In the genomic region with DNA sequence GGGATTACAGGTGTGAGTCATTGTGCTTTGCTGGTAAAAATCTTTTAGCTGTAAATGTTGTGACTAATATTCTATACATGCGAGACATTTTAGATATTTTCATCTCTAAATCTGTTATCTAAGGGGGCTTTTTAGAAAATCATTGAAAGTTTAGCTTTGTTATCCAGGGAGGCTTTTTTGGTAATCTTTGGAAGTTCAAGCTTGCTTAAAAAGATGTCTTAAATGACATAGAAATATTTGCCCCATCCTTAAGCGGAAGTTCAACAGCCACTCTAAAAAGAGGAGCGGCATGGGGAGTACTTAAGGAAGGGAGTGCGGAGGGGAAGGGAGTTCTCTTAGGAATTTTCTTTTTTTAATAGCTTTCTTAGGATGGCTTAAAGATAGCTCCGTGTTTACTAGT, we compare ENCODE assay signal across 26 cellular contexts. TPM values are rescaled to one million over a fixed set of nuclear protein-coding genes. Genes with fewer than 3 reads are reported as not detected.
DNase-seq lines count a peak whose midpoint lies in the region; ATAC-seq, FAIRE-seq and TF ChIP-seq lines count a peak whose summit lies in the region.
"Had no signal": no experiment of that assay in that cellular context is flagged by ENCODE, and none has a peak within 500 bp of the region (broad histone marks: within the 10 kb centered on the region; RNA-seq: fewer than 3 reads in every experiment).

No MANE protein-coding gene starts in this region.

- H3K4me1 Mint-ChIP-seq in GM23338 = no peaks in the 10 kb centered on the region
- peaks cover 4 to 22% of the 10 kb centered on the region in 2 donors for H3K4me1 Mint-ChIP-seq in stimulated activated naive B cell treated with anti-CD40 and anti-IgM and Interleukin-4, amounts not matched to agents 10 μg/mL and 1 μg/mL and 100 μg/mL, for 72 hours
- peaks cover 19% of the 10 kb centered on the region for H3K4me1 Mint-ChIP-seq in activated T-helper 2 cell treated with anti-CD3 and anti-CD28 coated beads, Interferon-gamma antibody, Interleukin-2, Interleukin-4, amounts not matched to agents 10 μg/mL and 5 μg/mL and 100 μg/mL, durations not matched to agents 14 hours and 24 hours and 36 hours (ENCODE audit: low read depth)
- H3K4me1 Mint-ChIP-seq: H9 had no signal

- no peaks in the 10 kb centered on the region for H3K27me3 ChIP-seq in GM23338 (ENCODE audit: insufficient read depth)

- no peak overlapping the region for H3K4me3 ChIP-seq in GM23338
- H3K4me3 ChIP-seq: SK-N-MC had no signal

- H2AFZ ChIP-seq in GM23338 = no peak overlapping the region

- peaks cover 43% of the 10 kb centered on the region for H3K79me2 ChIP-seq in GM23338 (replicated peaks; ENCODE audit: insufficient read depth)

- no peaks in the 10 kb centered on the region for H3K9me2 ChIP-seq in GM23338 (ENCODE audit: insufficient read depth)

- peaks cover 3% of the 10 kb centered on the region for H3K4me1 ChIP-seq in GM23338 (ENCODE audit: insufficient read depth)
- H3K4me1 ChIP-seq: Caco-2 had no signal

- intact Hi-C loops in activated T-helper 2 cell treated with anti-CD3 and anti-CD28 coated beads, Interferon-gamma antibody, Interleukin-2, Interleukin-4, amounts not matched to agents 10 μg/mL and 5 μg/mL and 100 μg/mL, durations not matched to agents 14 hours and 24 hours and 36 hours (cut with micrococcal nuclease) = no loop called here

- 0 out of 2 replicates have a peak, but pooled peaks cover 4% of the 10 kb centered on the region for H3K36me3 ChIP-seq in GM23338 (ENCODE audit: insufficient read depth)

- TF ChIP-seq CTCF in GM23338 (conservative IDR thresholded peaks at IDR 0.05; ENCODE audit: low read depth in 2 of 2) = no peak

- H3F3A ChIP-seq in GM23338 (replicated peaks; ENCODE audit: low read depth) = no peaks in the 10 kb centered on the region

- H3K27me3 Mint-ChIP-seq in GM23338 (ENCODE audit: insufficient read depth, low read depth, poor library complexity) = no peaks in the 10 kb centered on the region
- no peaks in the 10 kb centered on the region for H3K27me3 Mint-ChIP-seq in stimulated activated naive B cell treated with anti-CD40 and anti-IgM and Interleukin-4, amounts not matched to agents 10 μg/mL and 1 μg/mL and 100 μg/mL, for 72 hours
- H3K27me3 Mint-ChIP-seq in activated T-helper 2 cell treated with anti-CD3 and anti-CD28 coated beads, Interferon-gamma antibody, Interleukin-2, Interleukin-4, amounts not matched to agents 10 μg/mL and 5 μg/mL and 100 μg/mL, durations not matched to agents 14 hours and 24 hours and 36 hours (ENCODE audit: low read depth) = no peaks in the 10 kb centered on the region
- H3K27me3 Mint-ChIP-seq: T-helper 17 cell had no signal

- H3K27ac Mint-ChIP-seq in GM23338 = no peak overlapping the region
- no peak overlapping the region for H3K27ac Mint-ChIP-seq in stimulated activated naive B cell treated with anti-CD40 and anti-IgM and Interleukin-4, amounts not matched to agents 10 μg/mL and 1 μg/mL and 100 μg/mL, for 72 hours
- no peak overlapping the region for H3K27ac Mint-ChIP-seq in activated T-helper 2 cell treated with anti-CD3 and anti-CD28 coated beads, Interferon-gamma antibody, Interleukin-2, Interleukin-4, amounts not matched to agents 10 μg/mL and 5 μg/mL and 100 μg/mL, durations not matched to agents 14 hours and 24 hours and 36 hours
- H3K27ac Mint-ChIP-seq: CD8-positive, alpha-beta T cell; H9; T-helper 17 cell had no signal

- no peak for ATAC-seq in GM23338
- ATAC-seq in stimulated activated naive B cell treated with anti-CD40 and anti-IgM and Interleukin-4, amounts not matched to agents 10 μg/mL and 1 μg/mL and 100 μg/mL, for 72 hours (replicated peaks) = no peak
- ATAC-seq: CD8-positive, alpha-beta T cell; Panc1; T-helper 17 cell had no signal

- H3K9me3 Mint-ChIP-seq in GM23338 = no peaks in the 10 kb centered on the region
- H3K9me3 Mint-ChIP-seq in stimulated activated naive B cell treated with anti-CD40 and anti-IgM and Interleukin-4, amounts not matched to agents 10 μg/mL and 1 μg/mL and 100 μg/mL, for 72 hours = no peaks in the 10 kb centered on the region
- H3K9me3 Mint-ChIP-seq in activated T-helper 2 cell treated with anti-CD3 and anti-CD28 coated beads, Interferon-gamma antibody, Interleukin-2, Interleukin-4, amounts not matched to agents 10 μg/mL and 5 μg/mL and 100 μg/mL, durations not matched to agents 14 hours and 24 hours and 36 hours = no peaks in the 10 kb centered on the region
- H3K9me3 Mint-ChIP-seq: CD8-positive, alpha-beta T cell; H9 had no signal

- H3K36me3 Mint-ChIP-seq in GM23338 (ENCODE audit: low read depth) = peaks cover 13% of the 10 kb centered on the region; the same call in 2 of the 3 replicates
- H3K36me3 Mint-ChIP-seq in stimulated activated naive B cell treated with anti-CD40 and anti-IgM and Interleukin-4, amounts not matched to agents 10 μg/mL and 1 μg/mL and 100 μg/mL, for 72 hours = peaks cover 4 to 15% of the 10 kb centered on the region in 2 donors
- peaks cover 23% of the 10 kb centered on the region for H3K36me3 Mint-ChIP-seq in activated T-helper 2 cell treated with anti-CD3 and anti-CD28 coated beads, Interferon-gamma antibody, Interleukin-2, Interleukin-4, amounts not matched to agents 10 μg/mL and 5 μg/mL and 100 μg/mL, durations not matched to agents 14 hours and 24 hours and 36 hours (ENCODE audit: low read depth)

- FAIRE-seq in urothelium cell line (lab: Jason Lieb, UNC) = no peak

- DNase-seq in GM23338 (ENCODE audit: low spot score) = peak; percentile 5
- peak; percentile 18 for DNase-seq in M059J (ENCODE audit: low read depth)
- peak; percentile 56 for DNase-seq in iris pigment epithelial cell (ENCODE audit: low read depth)
- DNase-seq in urothelium cell line (ENCODE audit: low spot score) = peak; percentile 8
- DNase-seq in GF-D8 (lab: John Stamatoyannopoulos, UW) = no peak
- no peak for DNase-seq in stimulated activated naive B cell treated with anti-CD40 and anti-IgM and Interleukin-4, amounts not matched to agents 10 μg/mL and 1 μg/mL and 100 μg/mL, for 72 hours
- DNase-seq in activated T-helper 2 cell treated with anti-CD3 and anti-CD28 coated beads, Interferon-gamma antibody, Interleukin-2, Interleukin-4, amounts not matched to agents 10 μg/mL and 5 μg/mL and 100 μg/mL, durations not matched to agents 14 hours and 24 hours and 36 hours (ENCODE audit: low spot score) = no peak
- DNase-seq: Caco-2; CD8-positive, alpha-beta T cell; DMS79; H9; KG1; MM.1S; NCI-H1417; NCI-H1694; NCI-H2029 treated with DMSO at 0.1 percent for 48 hours; NCI-H2227 treated with DMSO at 0.1 percent for 48 hours; NCI-H510A; NCI-H69; SHP77; SW 1271; T-helper 17 cell had no signal

- no peak overlapping the region for H3K4me2 ChIP-seq in GM23338

- H3K4me3 Mint-ChIP-seq in GM23338 = no peak overlapping the region
- H3K4me3 Mint-ChIP-seq in stimulated activated naive B cell treated with anti-CD40 and anti-IgM and Interleukin-4, amounts not matched to agents 10 μg/mL and 1 μg/mL and 100 μg/mL, for 72 hours = no peak overlapping the region
- no peak overlapping the region for H3K4me3 Mint-ChIP-seq in activated T-helper 2 cell treated with anti-CD3 and anti-CD28 coated beads, Interferon-gamma antibody, Interleukin-2, Interleukin-4, amounts not matched to agents 10 μg/mL and 5 μg/mL and 100 μg/mL, durations not matched to agents 14 hours and 24 hours and 36 hours (ENCODE audit: low read depth)
- H3K4me3 Mint-ChIP-seq: CD8-positive, alpha-beta T cell; H9; T-helper 17 cell had no signal

- 0 out of 2 replicates have a peak, but pooled peaks cover 5% of the 10 kb centered on the region for H4K20me1 ChIP-seq in GM23338 (replicated peaks; ENCODE audit: insufficient read depth)

- no peak overlapping the region for H3K27ac ChIP-seq in GM23338 (ENCODE audit: low read depth)
- H3K27ac ChIP-seq: C4-2B, RWPE1, SK-N-MC had no signal

TF ChIP-seq in GM23338, 12 proteins besides CTCF, POLR2A, EP300 and RAD21 (continues in another document):
- no peak for TF ChIP-seq STAT1 (IDR thresholded peaks at IDR 0.05; ENCODE audit: unreplicated experiment)
- no peak for TF ChIP-seq CREB1 (CRISPR knock-in tag; IDR thresholded peaks at IDR 0.05; ENCODE audit: low read depth)
- TF ChIP-seq NANOG (IDR thresholded peaks at IDR 0.05; ENCODE audit: borderline replicate concordance) = no peak
- TF ChIP-seq EZH2 (IDR thresholded peaks at IDR 0.05; ENCODE audit: low read depth, unreplicated experiment) = no peak
- TF ChIP-seq, protein P1, sequence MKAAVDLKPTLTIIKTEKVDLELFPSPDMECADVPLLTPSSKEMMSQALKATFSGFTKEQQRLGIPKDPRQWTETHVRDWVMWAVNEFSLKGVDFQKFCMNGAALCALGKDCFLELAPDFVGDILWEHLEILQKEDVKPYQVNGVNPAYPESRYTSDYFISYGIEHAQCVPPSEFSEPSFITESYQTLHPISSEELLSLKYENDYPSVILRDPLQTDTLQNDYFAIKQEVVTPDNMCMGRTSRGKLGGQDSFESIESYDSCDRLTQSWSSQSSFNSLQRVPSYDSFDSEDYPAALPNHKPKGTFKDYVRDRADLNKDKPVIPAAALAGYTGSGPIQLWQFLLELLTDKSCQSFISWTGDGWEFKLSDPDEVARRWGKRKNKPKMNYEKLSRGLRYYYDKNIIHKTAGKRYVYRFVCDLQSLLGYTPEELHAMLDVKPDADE (IDR thresholded peaks at IDR 0.05) = no peak
- no peak for TF ChIP-seq EZH2phosphoT487 (IDR thresholded peaks at IDR 0.05; ENCODE audit: unreplicated experiment)

RNA-seq across cellular contexts. Expression of a gene that starts 26.1 kb away (rescaled TPM):
- 32.9 and 33.6 TPM in 2 replicates for total RNA-seq in GM23338 (2014; rRNA removed; shearing (Covaris generic))
- 8.3 and 9.4 TPM in 2 replicates for polyA plus RNA-seq in GM23338 (2016; fragmentation: Nextera tagmentation; extraction: Ambion mirVana)
- 30.8 and 43.0 TPM in 2 replicates for total RNA-seq in M059J (2014; rRNA removed; shearing (Covaris generic))
- total RNA-seq in activated T-helper 2 cell treated with anti-CD3 and anti-CD28 coated beads, Interferon-gamma antibody, Interleukin-2, Interleukin-4, amounts not matched to agents 10 μg/mL and 5 μg/mL and 100 μg/mL, durations not matched to agents 14 hours and 24 hours and 36 hours = 32.8 and 36.1 TPM in 2 replicates

Comparison
In these comparisons a context has a peak if more than half of its experiments do, and no peak if none do; other contexts are left out.
1. DNase-seq: peak in GM23338 (single experiment), M059J (single experiment), iris pigment epithelial cell (single experiment) and urothelium cell line (single experiment); none in GF-D8 (single experiment), stimulated activated naive B cell treated with anti-CD40 and anti-IgM and Interleukin-4, amounts not matched to agents 10 μg/mL and 1 μg/mL and 100 μg/mL, for 72 hours (single experiment) and activated T-helper 2 cell treated with anti-CD3 and anti-CD28 coated beads, Interferon-gamma antibody, Interleukin-2, Interleukin-4, amounts not matched to agents 10 μg/mL and 5 μg/mL and 100 μg/mL, durations not matched to agents 14 hours and 24 hours and 36 hours (single experiment).